In the genomic region with DNA sequence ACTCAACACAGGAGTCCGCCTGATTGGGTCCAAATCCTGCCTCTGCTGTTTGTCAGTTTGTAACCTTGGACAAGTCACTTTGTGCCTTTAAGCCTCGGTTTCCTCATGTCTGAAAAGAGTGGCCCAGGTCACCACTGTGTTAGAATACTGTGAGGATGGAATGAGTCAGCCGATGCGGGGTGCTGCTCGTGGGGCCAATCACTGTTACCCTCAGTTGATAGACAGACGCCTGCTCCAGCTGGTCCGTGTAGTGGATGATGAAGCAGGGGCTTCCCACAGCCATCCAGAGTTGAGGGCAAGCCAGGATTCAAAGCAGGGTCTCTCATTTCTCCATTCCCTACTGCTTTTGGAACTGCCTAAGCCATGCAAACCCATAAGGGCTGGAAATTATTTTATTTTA, we compare ENCODE assay signal across 18 cellular contexts. TPM values are rescaled to one million over a fixed set of nuclear protein-coding genes. Genes with fewer than 3 reads are reported as not detected.
DNase-seq lines count a peak whose midpoint lies in the region; ATAC-seq, FAIRE-seq and TF ChIP-seq lines count a peak whose summit lies in the region.
"Had no signal": no experiment of that assay in that cellular context is flagged by ENCODE, and none has a peak within 500 bp of the region (broad histone marks: within the 10 kb centered on the region; RNA-seq: fewer than 3 reads in every experiment).

No MANE protein-coding gene starts in this region.

- TF ChIP-seq RAD21 in GM12878 (IDR thresholded peaks at IDR 0.05; ENCODE audit: insufficient read depth, low read depth, low read length): no peak

- no peak overlapping the region for H3K27ac ChIP-seq in GM12878 (ENCODE audit: control insufficient read depth, insufficient read depth)

- peaks cover 19% of the 10 kb centered on the region for H3K4me1 Mint-ChIP-seq in activated CD8-positive, alpha-beta memory T cell treated with anti-CD3 and anti-CD28 coated beads, Interleukin-2, amount 10 ng/mL, durations not matched to agents 7 days and 5 days

- H3K4me3 Mint-ChIP-seq in activated CD8-positive, alpha-beta memory T cell treated with anti-CD3 and anti-CD28 coated beads, Interleukin-2, amount 10 ng/mL, durations not matched to agents 7 days and 5 days: no peak overlapping the region

- WGBS in GM12878 (ENCODE audit: insufficient coverage, insufficient replicate concordance, low lambda C conversion rate, missing lambda C conversion rate): 36% methylated on average over 7 of the region's 7 CpGs

- intact Hi-C loops in GM12878 (cut with micrococcal nuclease; ENCODE audit: unreplicated experiment): loop anchor here (10.0 kb wide), 2 partner anchors 234 to 274 kb away; partner anchors contain the start of genes FBRS, PRR14 and SRCAP

- H3K27ac Mint-ChIP-seq in activated CD8-positive, alpha-beta memory T cell treated with anti-CD3 and anti-CD28 coated beads, Interleukin-2, amount 10 ng/mL, durations not matched to agents 7 days and 5 days: no peak overlapping the region
- H3K27ac Mint-ChIP-seq: CD4-positive, CD25-positive, alpha-beta regulatory T cell had no signal

- in situ Hi-C loops in GM12878 (cut with MboI): no loop called here

- no peaks in the 10 kb centered on the region for H3K9me3 Mint-ChIP-seq in activated CD8-positive, alpha-beta memory T cell treated with anti-CD3 and anti-CD28 coated beads, Interleukin-2, amount 10 ng/mL, durations not matched to agents 7 days and 5 days (ENCODE audit: low read depth)
- H3K9me3 Mint-ChIP-seq: CD4-positive, CD25-positive, alpha-beta regulatory T cell; IgD-negative memory B cell had no signal

- RAD21 ChIA-PET in GM12878 (lab: Charles Lee; ENCODE audit: unreplicated experiment): no interaction called here

- no peak overlapping the region for H3K9ac ChIP-seq in GM12878 (ENCODE audit: control insufficient read depth, insufficient read depth, low read length)

- H3K27me3 Mint-ChIP-seq in activated CD8-positive, alpha-beta memory T cell treated with anti-CD3 and anti-CD28 coated beads, Interleukin-2, amount 10 ng/mL, durations not matched to agents 7 days and 5 days: no peaks in the 10 kb centered on the region
- H3K27me3 Mint-ChIP-seq: CD4-positive, CD25-positive, alpha-beta regulatory T cell; IgD-negative memory B cell had no signal

- TF ChIP-seq POLR2A in GM12878 (IDR thresholded peaks at IDR 0.05; ENCODE audit: low read depth, low read length): no peak

- H3K4me1 ChIP-seq in GM12878 (ENCODE audit: control insufficient read depth, insufficient read depth, low read length): 0 out of 2 replicates have a peak, but pooled peaks cover 4% of the 10 kb centered on the region
- H3K4me1 ChIP-seq: HAP-1 had no signal

- no peaks in the 10 kb centered on the region for H3K27me3 ChIP-seq in H7 (ENCODE audit: control insufficient read depth, insufficient read depth, low read length)
- H3K27me3 ChIP-seq in GM12878 (replicated peaks in 1 of 2; ENCODE audit: control insufficient read depth in 2 of 2, insufficient read depth in 2 of 2, low read length in 1 of 2): no peaks in the 10 kb centered on the region
- H3K27me3 ChIP-seq: BLaER1 treated with 17β-estradiol and CSF1 and Interleukin-3, amounts not matched to agents 10 nM and 100 nM had no signal

- no peaks in the 10 kb centered on the region for H3K9me3 ChIP-seq in GM12878 (replicated peaks; ENCODE audit: control insufficient read depth, insufficient read depth, low read length)
- H3K9me3 ChIP-seq: BLaER1 treated with 17β-estradiol and CSF1 and Interleukin-3, amounts not matched to agents 10 nM and 100 nM; HAP-1 had no signal

- BruUV-seq in GM12878 (replicated peaks; lab: Mats Ljungman, UMichigan): no TSS peak

- peak; percentile 60 for DNase-seq in activated CD8-positive, alpha-beta memory T cell treated with anti-CD3 and anti-CD28 coated beads, Interleukin-2, amount 10 ng/mL, durations not matched to agents 7 days and 5 days
- DNase-seq in activated CD8-positive, alpha-beta memory T cell treated with anti-CD3 and anti-CD28 coated beads, Interleukin-2, amount 50 U/mL, for 4 hours: no peak
- DNase-seq in H7 (peak; percentile 31), GM12878 (ENCODE audit: low read depth, low spot score) (no peak), NCI-H774 (lab: John Stamatoyannopoulos, UW) (no peak)
- DNase-seq: 8988T; AML-193; CD4-positive, CD25-positive, alpha-beta regulatory T cell; DMS53; GF-D8; GOT3 had no signal

- CTCF ChIA-PET in activated CD8-positive, alpha-beta memory T cell treated with anti-CD3 and anti-CD28 coated beads, Interleukin-2, amount 10 ng/mL, durations not matched to agents 7 days and 5 days (lab: Charles Lee): interaction anchor here (5.3 kb wide), 1 partner anchor 14 kb away, joined by 38 read pairs; no protein-coding TSS in a partner anchor
- CTCF ChIA-PET in GM12878 (lab: Yijun Ruan, JAX): interaction anchor here (5.2 kb wide), 1 partner anchor 12 kb away, joined by 26 read pairs; no protein-coding TSS in a partner anchor

- TF ChIP-seq EP300 in GM12878 (IDR thresholded peaks at IDR 0.05; ENCODE audit: borderline replicate concordance in 1 of 2, control insufficient read depth in 1 of 2, low read depth in 2 of 2, low read length in 2 of 2): no peak

- H3K36me3 ChIP-seq in H7 (replicated peaks; ENCODE audit: control insufficient read depth, insufficient read depth, low read length) (peaks cover 21% of the 10 kb centered on the region), GM12878 (ENCODE audit: control insufficient read depth in 2 of 2, insufficient read depth in 2 of 2, low read length in 1 of 2) (peaks cover 0 to 13% of the 10 kb centered on the region in 2 experiments)

- FAIRE-seq in GM12878 (lab: Jason Lieb, UNC): no peak
- FAIRE-seq: GM18507 had no signal

- no peak overlapping the region for H2AFZ ChIP-seq in GM12878 (ENCODE audit: control insufficient read depth, low read depth, low read length)

- H4K20me1 ChIP-seq in GM12878 (ENCODE audit: control insufficient read depth, insufficient read depth): no peaks in the 10 kb centered on the region

- no peak for TF ChIP-seq CTCF in GM12878 (IDR thresholded peaks at IDR 0.05 in 2 of 3, conservative IDR thresholded peaks at IDR 0.05 in 1 of 3; ENCODE audit: control insufficient read depth in 2 of 3, extremely low read depth in 1 of 3, insufficient read depth in 1 of 3, low read depth in 3 of 3, low read length in 3 of 3)

- SMC1A ChIA-PET in GM12878 (lab: Charles Lee; ENCODE audit: uncharacterized antibody, unreplicated experiment): no interaction called here

- POLR2A ChIA-PET in GM12878 (lab: Charles Lee): no interaction called here

- H3K36me3 Mint-ChIP-seq in activated CD8-positive, alpha-beta memory T cell treated with anti-CD3 and anti-CD28 coated beads, Interleukin-2, amount 10 ng/mL, durations not matched to agents 7 days and 5 days: peaks cover 6% of the 10 kb centered on the region
- H3K36me3 Mint-ChIP-seq: IgD-negative memory B cell had no signal

- peak; percentile 38 for ATAC-seq in activated CD8-positive, alpha-beta memory T cell treated with anti-CD3 and anti-CD28 coated beads, Interleukin-2, amount 10 ng/mL, durations not matched to agents 7 days and 5 days
- ATAC-seq in GM12878 (no peak), GM21526 (IDR thresholded peaks at IDR 0.05; ENCODE audit: low FRiP score, unreplicated experiment) (no peak), HG03354 (IDR thresholded peaks at IDR 0.05; ENCODE audit: poor library complexity, severe bottlenecking, unreplicated experiment) (no peak)

- no peak overlapping the region for H3K4me3 ChIP-seq in H7 (ENCODE audit: insufficient read depth, low read depth, low read length)
- no peak overlapping the region for H3K4me3 ChIP-seq in GM12878
- H3K4me3 ChIP-seq: BLaER1 treated with 17β-estradiol and CSF1 and Interleukin-3, amounts not matched to agents 10 nM and 100 nM; HAP-1 had no signal

- H3K79me2 ChIP-seq in GM12878 (ENCODE audit: control insufficient read depth, insufficient read depth, low read length): peaks cover 5% of the 10 kb centered on the region

- H3K4me2 ChIP-seq in GM12878 (ENCODE audit: control insufficient read depth, insufficient read depth): no peak overlapping the region
- H3K4me2 ChIP-seq: BLaER1 treated with 17β-estradiol and CSF1 and Interleukin-3, amounts not matched to agents 10 nM and 100 nM had no signal

RNA-seq across cellular contexts. Expression of gene FBXL19, which starts 5.8 kb away (rescaled TPM):
- 10 to 100 TPM; 26.1 to 29.2 TPM for total RNA-seq in activated CD8-positive, alpha-beta memory T cell treated with anti-CD3 and anti-CD28 coated beads, Interleukin-2, amount 10 ng/mL, durations not matched to agents 7 days and 5 days
- total RNA-seq in H7 (2014; rRNA removed; shearing (Covaris generic)): 78.3 and 89.8 TPM in 2 replicates
- 18.6 and 24.2 TPM in 2 replicates for total RNA-seq in GM12878 (2013; cell fraction: nucleolus; rRNA removed)
- total RNA-seq in GM12878 (2014; rRNA removed) (19.8 and 23.6 TPM in 2 replicates), GM12878 (2014; rRNA removed; fragmentation: Illumina TruSeq; extraction: Trizol) (6.2 and 6.8 TPM in 2 replicates), GM12878 (2021) (27.5 and 32.1 TPM in 2 replicates)
- polyA plus RNA-seq in GM12878 (2011; ENCODE audit: low read depth): 3.2 TPM
- polyA plus RNA-seq in GM12878 (2011; rRNA removed) (4.7 and 11.5 TPM in 2 replicates), GM12878 (2014; fragmentation: Illumina TruSeq; extraction: Trizol) (1.5 and 3.8 TPM in 2 replicates), GM12878 (2014; fragmentation: Nextera tagmentation; extraction: Ambion mirVana) (under 1 TPM in 1 of 2 experiments, not detected in 1; 0.02 TPM), GM12878 (2014; rRNA removed) (15.5 and 18.7 TPM in 2 replicates), GM12878 (2016; fragmentation: Nextera tagmentation; extraction: Ambion mirVana) (under 1 TPM; 0.66 TPM)
- polyA plus RNA-seq in GM12878 (2011; cell fraction: cytosol; rRNA removed): 14.3 and 20.2 TPM in 2 replicates
- 35.4 and 47.5 TPM in 2 replicates for polyA plus RNA-seq in GM12878 (2011; cell fraction: nucleus; rRNA removed)
- polyA plus RNA-seq in GM12878 (2012): 13.5 and 15.5 TPM in 2 replicates
- 6.6 and 15.9 TPM in 2 replicates for polyA minus RNA-seq in GM12878 (2011; rRNA and poly(A)+ RNA removed)
- 12.9 and 18.2 TPM in 2 replicates for polyA minus RNA-seq in GM12878 (2011; cell fraction: cytosol; rRNA and poly(A)+ RNA removed)
- polyA minus RNA-seq in GM12878 (2011; cell fraction: nucleus; rRNA and poly(A)+ RNA removed): 6.0 and 13.4 TPM in 2 replicates

RNA-seq across cellular contexts. Expression of gene ORAI3, which starts 19.7 kb away (rescaled TPM):
- total RNA-seq in activated CD8-positive, alpha-beta memory T cell treated with anti-CD3 and anti-CD28 coated beads, Interleukin-2, amount 10 ng/mL, durations not matched to agents 7 days and 5 days: 10 to 100 TPM; 19.5 to 20.5 TPM
- 15.3 and 18.4 TPM in 2 replicates for total RNA-seq in H7 (2014; rRNA removed; shearing (Covaris generic))
- 14.8 and 15.5 TPM in 2 replicates for total RNA-seq in GM12878 (2013; cell fraction: nucleolus; rRNA removed)
- total RNA-seq in GM12878 (2014; rRNA removed) (19.5 and 22.4 TPM in 2 replicates), GM12878 (2014; rRNA removed; fragmentation: Illumina TruSeq; extraction: Trizol) (7.0 and 7.2 TPM in 2 replicates), GM12878 (2021) (17.3 TPM in 2 replicates)
- 9.1 TPM for polyA plus RNA-seq in GM12878 (2011; ENCODE audit: low read depth)
- polyA plus RNA-seq in GM12878 (2011; rRNA removed) (8.3 and 15.2 TPM in 2 replicates), GM12878 (2014; fragmentation: Illumina TruSeq; extraction: Trizol) (5.6 and 8.6 TPM in 2 replicates), GM12878 (2014; fragmentation: Nextera tagmentation; extraction: Ambion mirVana) (1 to 10 TPM; 3.4 to 8.5 TPM), GM12878 (2014; rRNA removed) (18.6 and 19.7 TPM in 2 replicates), GM12878 (2016; fragmentation: Nextera tagmentation; extraction: Ambion mirVana) (10 to 100 TPM; 21.3 to 21.9 TPM)
- 23.5 and 26.1 TPM in 2 replicates for polyA plus RNA-seq in GM12878 (2011; cell fraction: cytosol; rRNA removed)
- 12.2 and 17.5 TPM in 2 replicates for polyA plus RNA-seq in GM12878 (2011; cell fraction: nucleus; rRNA removed)
- 19.4 and 25.7 TPM in 2 replicates for polyA plus RNA-seq in GM12878 (2012)
- polyA minus RNA-seq in GM12878 (2011; rRNA and poly(A)+ RNA removed): 16.2 and 26.9 TPM in 2 replicates
- 6.3 and 9.1 TPM in 2 replicates for polyA minus RNA-seq in GM12878 (2011; cell fraction: cytosol; rRNA and poly(A)+ RNA removed)
- polyA minus RNA-seq in GM12878 (2011; cell fraction: nucleus; rRNA and poly(A)+ RNA removed): 8.0 and 8.9 TPM in 2 replicates

RNA-seq across cellular contexts. Expression of gene SETD1A, which starts 28.4 kb away (rescaled TPM):
- total RNA-seq in activated CD8-positive, alpha-beta memory T cell treated with anti-CD3 and anti-CD28 coated beads, Interleukin-2, amount 10 ng/mL, durations not matched to agents 7 days and 5 days: 10 to 100 TPM; 23.9 to 26.4 TPM
- total RNA-seq in H7 (2014; rRNA removed; shearing (Covaris generic)): 4.1 and 5.0 TPM in 2 replicates
- 9.8 and 13.3 TPM in 2 replicates for total RNA-seq in GM12878 (2013; cell fraction: nucleolus; rRNA removed)
- total RNA-seq in GM12878 (2014; rRNA removed): 1.7 and 3.6 TPM in 2 replicates
- total RNA-seq in GM12878 (2014; rRNA removed; fragmentation: Illumina TruSeq; extraction: Trizol): 2.0 and 2.1 TPM in 2 replicates
- total RNA-seq in GM12878 (2021): 20.6 and 25.9 TPM in 2 replicates
- 7.8 TPM for polyA plus RNA-seq in GM12878 (2011; ENCODE audit: low read depth)
- polyA plus RNA-seq in GM12878 (2011; rRNA removed): 0.37 and 1.5 TPM in 2 replicates
- 1.5 and 1.6 TPM in 2 replicates for polyA plus RNA-seq in GM12878 (2011; cell fraction: cytosol; rRNA removed)
- polyA plus RNA-seq in GM12878 (2011; cell fraction: nucleus; rRNA removed): 9.6 and 18.4 TPM in 2 replicates
- polyA plus RNA-seq in GM12878 (2012): 9.9 and 23.0 TPM in 2 replicates
- 8.9 and 11.4 TPM in 2 replicates for polyA plus RNA-seq in GM12878 (2014; fragmentation: Illumina TruSeq; extraction: Trizol)
- polyA plus RNA-seq in GM12878 (2014; fragmentation: Nextera tagmentation; extraction: Ambion mirVana): under 1 TPM; 0.02 to 0.18 TPM
- 10.6 and 15.2 TPM in 2 replicates for polyA plus RNA-seq in GM12878 (2014; rRNA removed)
- polyA plus RNA-seq in GM12878 (2016; fragmentation: Nextera tagmentation; extraction: Ambion mirVana): 1 to 10 TPM; 6.1 to 7.4 TPM
- 1.6 and 2.2 TPM in 2 replicates for polyA minus RNA-seq in GM12878 (2011; rRNA and poly(A)+ RNA removed)
- 4.3 and 11.0 TPM in 2 replicates for polyA minus RNA-seq in GM12878 (2011; cell fraction: cytosol; rRNA and poly(A)+ RNA removed)
- 3.6 and 8.7 TPM in 2 replicates for polyA minus RNA-seq in GM12878 (2011; cell fraction: nucleus; rRNA and poly(A)+ RNA removed)

RNA-seq across cellular contexts. Expression of gene CTF1, which starts 32.8 kb away (rescaled TPM):
- under 1 TPM; 0.35 to 0.47 TPM for total RNA-seq in activated CD8-positive, alpha-beta memory T cell treated with anti-CD3 and anti-CD28 coated beads, Interleukin-2, amount 10 ng/mL, durations not matched to agents 7 days and 5 days
- 2.0 TPM in 2 replicates for total RNA-seq in H7 (2014; rRNA removed; shearing (Covaris generic))
- not detected in 2 replicates for total RNA-seq in GM12878 (2013; cell fraction: nucleolus; rRNA removed)
- total RNA-seq in GM12878 (2014; rRNA removed) (0.05 and 0.11 TPM in 2 replicates), GM12878 (2014; rRNA removed; fragmentation: Illumina TruSeq; extraction: Trizol) (0.09 and 0.14 TPM in 2 replicates), GM12878 (2021) (0.45 and 0.46 TPM in 2 replicates)
- polyA plus RNA-seq in GM12878 (2011; ENCODE audit: low read depth): not detected
- polyA plus RNA-seq in GM12878 (2011; rRNA removed) (0.11 TPM in 1 of 2 replicates, not detected in the other), GM12878 (2014; fragmentation: Illumina TruSeq; extraction: Trizol) (0.16 TPM in 1 of 2 replicates, not detected in the other), GM12878 (2014; fragmentation: Nextera tagmentation; extraction: Ambion mirVana) (under 1 TPM in 1 of 2 experiments, not detected in 1; 0.04 TPM), GM12878 (2014; rRNA removed) (0.22 and 0.34 TPM in 2 replicates), GM12878 (2016; fragmentation: Nextera tagmentation; extraction: Ambion mirVana) (not detected)
- polyA plus RNA-seq in GM12878 (2011; cell fraction: cytosol; rRNA removed): 0.07 and 0.13 TPM in 2 replicates
- 0.15 and 0.23 TPM in 2 replicates for polyA plus RNA-seq in GM12878 (2011; cell fraction: nucleus; rRNA removed)
- 0.13 and 0.19 TPM in 2 replicates for polyA plus RNA-seq in GM12878 (2012)
- 0.57 and 0.80 TPM in 2 replicates for polyA minus RNA-seq in GM12878 (2011; rRNA and poly(A)+ RNA removed)
- polyA minus RNA-seq in GM12878 (2011; cell fraction: cytosol; rRNA and poly(A)+ RNA removed): not detected in 2 replicates
- 0.48 and 0.57 TPM in 2 replicates for polyA minus RNA-seq in GM12878 (2011; cell fraction: nucleus; rRNA and poly(A)+ RNA removed)
- total RNA-seq: HT1080 had no signal
- polyA plus RNA-seq: CD4-positive, CD25-positive, alpha-beta regulatory T cell; IgD-negative memory B cell had no signal

RNA-seq across cellular contexts. Expression of gene BCL7C, which starts 35.3 kb away (rescaled TPM):
- 10 to 100 TPM; 25.6 to 26.8 TPM for total RNA-seq in activated CD8-positive, alpha-beta memory T cell treated with anti-CD3 and anti-CD28 coated beads, Interleukin-2, amount 10 ng/mL, durations not matched to agents 7 days and 5 days
- 16.4 and 35.5 TPM in 2 replicates for total RNA-seq in H7 (2014; rRNA removed; shearing (Covaris generic))
- total RNA-seq in GM12878 (2013; cell fraction: nucleolus; rRNA removed): 7.3 and 8.8 TPM in 2 replicates
- total RNA-seq in GM12878 (2014; rRNA removed) (21.7 and 30.5 TPM in 2 replicates), GM12878 (2014; rRNA removed; fragmentation: Illumina TruSeq; extraction: Trizol) (9.0 and 12.0 TPM in 2 replicates), GM12878 (2021) (20.2 and 20.3 TPM in 2 replicates)
- 3.3 TPM for polyA plus RNA-seq in GM12878 (2011; ENCODE audit: low read depth)
- polyA plus RNA-seq in GM12878 (2011; rRNA removed) (10.5 and 15.3 TPM in 2 replicates), GM12878 (2014; fragmentation: Illumina TruSeq; extraction: Trizol) (2.6 and 8.5 TPM in 2 replicates), GM12878 (2014; fragmentation: Nextera tagmentation; extraction: Ambion mirVana) (1 to 10 TPM; 1.1 to 2.1 TPM), GM12878 (2014; rRNA removed) (28.1 and 37.3 TPM in 2 replicates), GM12878 (2016; fragmentation: Nextera tagmentation; extraction: Ambion mirVana) (10 to 100 TPM in 1 of 2 experiments, 1 to 10 TPM in 1; 9.7 to 26.6 TPM)
- polyA plus RNA-seq in GM12878 (2011; cell fraction: cytosol; rRNA removed): 14.9 and 26.6 TPM in 2 replicates
- 9.7 and 9.9 TPM in 2 replicates for polyA plus RNA-seq in GM12878 (2011; cell fraction: nucleus; rRNA removed)
- 9.6 and 11.8 TPM in 2 replicates for polyA plus RNA-seq in GM12878 (2012)
- polyA minus RNA-seq in GM12878 (2011; rRNA and poly(A)+ RNA removed): 2.3 and 4.8 TPM in 2 replicates
- 2.8 and 5.7 TPM in 2 replicates for polyA minus RNA-seq in GM12878 (2011; cell fraction: cytosol; rRNA and poly(A)+ RNA removed)
- polyA minus RNA-seq in GM12878 (2011; cell fraction: nucleus; rRNA and poly(A)+ RNA removed): 1.3 and 1.6 TPM in 2 replicates

Comparison
In these comparisons a context has a peak if more than half of its experiments do, and no peak if none do; other contexts are left out.
1. DNase-seq: peak in activated CD8-positive, alpha-beta memory T cell treated with anti-CD3 and anti-CD28 coated beads, Interleukin-2, amount 10 ng/mL, durations not matched to agents 7 days and 5 days (single experiment) and H7 (single experiment); none in activated CD8-positive, alpha-beta memory T cell treated with anti-CD3 and anti-CD28 coated beads, Interleukin-2, amount 50 U/mL, for 4 hours (single experiment), GM12878 (single experiment) and NCI-H774 (single experiment).